8 cellular contexts compared by ENCODE assay signal in the genomic region with DNA sequence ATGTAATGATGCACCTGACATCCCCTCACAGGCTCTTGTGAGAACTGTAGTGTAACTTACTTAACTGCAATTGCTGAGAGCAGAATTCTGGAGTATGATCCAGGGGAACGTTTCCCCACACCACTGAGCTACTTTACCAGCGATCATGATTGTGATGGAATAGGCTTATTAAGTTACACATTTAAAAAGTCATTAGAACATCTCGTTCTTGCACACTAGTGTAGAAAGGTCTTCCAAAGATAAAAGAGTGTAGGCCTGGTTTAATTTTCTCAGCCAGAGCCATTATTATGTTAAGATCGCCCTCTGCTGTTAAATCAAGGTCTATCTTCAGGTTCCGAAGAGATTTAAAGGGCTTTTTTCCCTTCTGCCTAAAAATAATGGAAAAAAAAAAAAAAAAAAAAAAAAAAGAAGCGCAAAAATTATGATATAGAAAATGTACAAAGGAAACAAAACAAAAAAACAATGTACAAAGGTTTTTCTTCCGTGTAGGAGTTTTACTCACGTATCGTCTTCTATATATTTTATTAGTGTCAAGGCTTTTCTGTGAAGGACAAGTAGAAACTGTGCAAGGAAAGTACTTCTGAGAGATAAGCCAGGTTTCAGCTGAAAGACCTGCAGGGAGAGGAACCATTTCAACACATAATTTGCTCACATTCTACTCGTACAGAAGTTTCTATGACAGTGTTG. TPM values are rescaled to one million over a fixed set of nuclear protein-coding genes. Genes with fewer than 3 reads are reported as not detected.
DNase-seq lines count a peak whose midpoint lies in the region; ATAC-seq and TF ChIP-seq lines count a peak whose summit lies in the region.

No MANE protein-coding gene starts in this region.

- DNase-seq in AG20443 (ENCODE audit: low spot score) (peak; percentile 44), RKO (ENCODE audit: low spot score) (peak; percentile 34), fibroblast of villous mesenchyme (ENCODE audit: low read depth) (peak; percentile 63), renal cortical epithelial cell (ENCODE audit: low read depth) (peak; percentile 57), HuH-7 (ENCODE audit: low spot score) (no peak)

- ATAC-seq in GM21529 (IDR thresholded peaks at IDR 0.05; ENCODE audit: unreplicated experiment) (peak; percentile 69), GM19452 (IDR thresholded peaks at IDR 0.05; ENCODE audit: unreplicated experiment) (no peak), HG03442 (IDR thresholded peaks at IDR 0.05; ENCODE audit: unreplicated experiment) (no peak)

- peak; percentile 48 for TF ChIP-seq CTCF in fibroblast of villous mesenchyme (IDR thresholded peaks at IDR 0.05; ENCODE audit: insufficient read depth, low read depth, low read length)

- no peak overlapping the region for H3K4me3 ChIP-seq in fibroblast of villous mesenchyme (ENCODE audit: low read depth, low read length)

RNA-seq across cellular contexts. Expression of a gene that starts 18.6 kb away (rescaled TPM):
- 0.32 and 0.43 TPM in 2 replicates for total RNA-seq in fibroblast of villous mesenchyme
- 0.87 and 1.4 TPM in 2 replicates for total RNA-seq in renal cortical epithelial cell

RNA-seq across cellular contexts. Expression of a gene that starts 24.1 kb away (rescaled TPM):
- total RNA-seq in fibroblast of villous mesenchyme (not detected in 2 replicates), renal cortical epithelial cell (not detected in 2 replicates)

RNA-seq across cellular contexts. Expression of a gene that starts 25.1 kb away (rescaled TPM):
- total RNA-seq in fibroblast of villous mesenchyme (6.1 and 7.8 TPM in 2 replicates), renal cortical epithelial cell (7.4 and 7.5 TPM in 2 replicates)
